ENCODE assay signal across 6 cellular contexts in genomic region chr13:34104853-34105252, GRCh38.
"Had no signal": no experiment of that assay in that cellular context is flagged by ENCODE, and none has a peak within 500 bp of the region (broad histone marks: within the 10 kb centered on the region; RNA-seq: fewer than 3 reads in every experiment).

No MANE protein-coding gene starts in this region.

- H3K27ac Mint-ChIP-seq: IgD-negative memory B cell had no signal

- H3K4me3 ChIP-seq: K562 had no signal

- H3K27ac ChIP-seq: HL-60 had no signal

- ATAC-seq: K562 had no signal

- DNase-seq: IMR-90, KBM-7 had no signal

- FAIRE-seq: HTR-8/SVneo, K562 had no signal

- H3K36me3 Mint-ChIP-seq: IgD-negative memory B cell had no signal

- H3K27me3 Mint-ChIP-seq: IgD-negative memory B cell had no signal

- H3K4me3 Mint-ChIP-seq: IgD-negative memory B cell had no signal

- H3K4me1 Mint-ChIP-seq: IgD-negative memory B cell had no signal
